In the genomic region with DNA sequence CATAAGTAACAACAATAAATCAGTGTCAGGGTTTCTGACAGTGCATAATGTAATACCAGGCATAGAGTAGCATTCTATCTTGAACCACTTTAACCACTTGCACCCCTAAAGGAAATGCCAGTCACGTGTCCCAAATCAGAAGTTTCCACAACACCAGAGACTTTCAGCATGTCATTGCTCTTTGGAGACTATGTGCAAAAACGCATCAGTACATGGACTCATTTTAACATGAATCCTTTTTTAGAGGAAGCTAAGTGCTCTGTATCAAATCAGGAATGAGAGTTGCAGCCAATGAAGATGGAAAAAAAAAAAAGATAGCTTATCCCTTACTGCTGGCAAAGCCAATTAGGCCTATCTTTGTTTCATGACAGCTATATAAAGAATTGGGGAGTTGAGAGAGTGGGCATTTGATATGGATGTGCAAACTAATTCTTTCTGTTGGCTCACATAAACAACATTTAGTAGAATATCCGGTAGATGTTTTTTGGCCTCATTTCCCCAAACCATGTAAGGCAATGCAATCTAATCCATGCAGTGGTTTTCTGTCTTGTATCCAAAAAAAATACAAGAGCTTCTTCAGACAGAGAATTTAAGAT, we compare ENCODE assay signal across 15 cellular contexts.
DNase-seq lines count a peak whose midpoint lies in the region; ATAC-seq and TF ChIP-seq lines count a peak whose summit lies in the region.
"Had no signal": no experiment of that assay in that cellular context is flagged by ENCODE, and none has a peak within 500 bp of the region (broad histone marks: within the 10 kb centered on the region; RNA-seq: fewer than 3 reads in every experiment).

No MANE protein-coding gene starts in this region.

- TF ChIP-seq CTCF in MCF 10A (IDR thresholded peaks at IDR 0.05; ENCODE audit: unreplicated experiment): no peak
- TF ChIP-seq CTCF in breast epithelium (IDR thresholded peaks at IDR 0.05): no peak
- TF ChIP-seq CTCF in astrocyte of the spinal cord (IDR thresholded peaks at IDR 0.05; ENCODE audit: low read depth, low read length): no peak
- TF ChIP-seq CTCF in heart left ventricle (IDR thresholded peaks at IDR 0.05): no peak
- no peak for TF ChIP-seq CTCF in stomach (IDR thresholded peaks at IDR 0.05)

- DNase-seq in MCF 10A (ENCODE audit: unreplicated experiment) (peak; percentile 50), breast epithelium (ENCODE audit: low spot score in 2 of 2) (no peak), astrocyte of the spinal cord (ENCODE audit: low read depth, low spot score) (peak; percentile 84), heart left ventricle (no peak), stomach (no peak), NCI-H69 (lab: John Stamatoyannopoulos, UW) (no peak), dermis blood vessel endothelial cell (no peak)
- DNase-seq: 8988T; activated CD4-positive, alpha-beta memory T cell treated with anti-CD3 and anti-CD28 coated beads, Interleukin-2, amount 10 ng/mL, durations not matched to agents 7 days and 5 days; CD8-positive, alpha-beta memory T cell; nephron progenitor cell; stimulated activated CD4-positive, alpha-beta T cell treated with anti-CD3 and anti-CD28 coated beads, Interleukin-4, amount 100 ng/mL, for 4 hours; upper lobe of right lung had no signal

- no peak for TF ChIP-seq POLR2A in breast epithelium (IDR thresholded peaks at IDR 0.05)
- TF ChIP-seq POLR2A in heart left ventricle (IDR thresholded peaks at IDR 0.05): no peak
- TF ChIP-seq POLR2A in stomach (IDR thresholded peaks at IDR 0.05): no peak

- H3K4me1 ChIP-seq in breast epithelium: no peaks in the 10 kb centered on the region
- peaks cover 0 to 33% (median 10%) of the 10 kb centered on the region in 12 donors for H3K4me1 ChIP-seq in heart left ventricle
- peaks cover 7 to 30% (median 16%) of the 10 kb centered on the region in 4 donors for H3K4me1 ChIP-seq in stomach
- H3K4me1 ChIP-seq: upper lobe of right lung had no signal

- in situ Hi-C loops in astrocyte of the spinal cord (cut with HindIII; ENCODE audit: low sequenced_read_pairs): no loop called here

- ATAC-seq in heart left ventricle: peak; percentile 73 to 92 (median 85)
- no peak for ATAC-seq in HG03039 (IDR thresholded peaks at IDR 0.05; ENCODE audit: unreplicated experiment)
- ATAC-seq: upper lobe of right lung had no signal

- intact Hi-C loops in MCF 10A (cut with micrococcal nuclease): no loop called here
- intact Hi-C loops in breast epithelium (cut with DNase I; ENCODE audit: low total_unique reads): loop anchor here (5.0 kb wide), 1 partner anchor 741 kb away; no protein-coding TSS in a partner anchor
- intact Hi-C loops in heart left ventricle (cut with DNase I): loop anchor here in 6 of 10 donors (2.0 to 10.0 kb wide), 4 partner anchors 70 to 351 kb away; a partner anchor contains a TSS
- intact Hi-C loops in stomach (cut with DNase I; ENCODE audit: low total_unique reads): no loop called here

- H3K27me3 Mint-ChIP-seq in MCF 10A (ENCODE audit: insufficient read depth, unreplicated experiment): no peaks in the 10 kb centered on the region

- peaks cover 6% of the 10 kb centered on the region for H3K36me3 Mint-ChIP-seq in MCF 10A (ENCODE audit: insufficient read depth, unreplicated experiment)
- H3K36me3 Mint-ChIP-seq: brain; CD8-positive, alpha-beta memory T cell had no signal

- no TSS peak for BruUV-seq in MCF 10A (replicated peaks; lab: Mats Ljungman, UMichigan)

- peak overlapping the region; percentile 49 for H3K27ac Mint-ChIP-seq in MCF 10A (ENCODE audit: low read depth, unreplicated experiment)
- H3K27ac Mint-ChIP-seq: activated CD4-positive, alpha-beta memory T cell treated with anti-CD3 and anti-CD28 coated beads, Interleukin-2, amount 10 ng/mL, durations not matched to agents 7 days and 5 days; CD8-positive, alpha-beta memory T cell; nephron progenitor cell had no signal

- CTCF ChIA-PET in MCF 10A (lab: Yijun Ruan, JAX): interaction anchor here (0.6 to 2.3 kb wide), 4 partner anchors 62 to 777 kb away, joined by 3 to 8 read pairs (median 5); no protein-coding TSS in a partner anchor

- no peak overlapping the region for H3K4me3 ChIP-seq in breast epithelium
- H3K4me3 ChIP-seq in astrocyte of the spinal cord (ENCODE audit: low read depth, low read length): no peak overlapping the region
- H3K4me3 ChIP-seq in heart left ventricle: no peak overlapping the region
- H3K4me3 ChIP-seq in stomach: no peak overlapping the region
- H3K4me3 ChIP-seq: upper lobe of right lung had no signal

- H3K27ac ChIP-seq in breast epithelium (no peak overlapping the region), heart left ventricle (peak overlapping the region in 9 of 12 donors; percentile 9 to 61 (median 54)), stomach (peak overlapping the region; percentile 31 to 63 (median 44))
- H3K27ac ChIP-seq: upper lobe of right lung had no signal

- H3K9me3 Mint-ChIP-seq in MCF 10A (ENCODE audit: unreplicated experiment): peaks cover 7% of the 10 kb centered on the region
- H3K9me3 Mint-ChIP-seq: activated CD4-positive, alpha-beta memory T cell treated with anti-CD3 and anti-CD28 coated beads, Interleukin-2, amount 10 ng/mL, durations not matched to agents 7 days and 5 days; CD8-positive, alpha-beta memory T cell had no signal

- WGBS in heart left ventricle, 4 donors: 12 to 21% (median 19%) methylated on average over 3 of the region's 3 CpGs
- 23 to 49% (median 28%) methylated on average over 3 of the region's 3 CpGs for WGBS in stomach, 5 donors

- no peak overlapping the region for H3K4me3 Mint-ChIP-seq in MCF 10A (ENCODE audit: unreplicated experiment)
- H3K4me3 Mint-ChIP-seq: activated CD4-positive, alpha-beta memory T cell treated with anti-CD3 and anti-CD28 coated beads, Interleukin-2, amount 10 ng/mL, durations not matched to agents 7 days and 5 days; brain; CD8-positive, alpha-beta memory T cell; nephron progenitor cell had no signal

- H3K4me1 Mint-ChIP-seq in MCF 10A (ENCODE audit: insufficient read depth, unreplicated experiment): peaks cover 21% of the 10 kb centered on the region
- H3K4me1 Mint-ChIP-seq: activated CD4-positive, alpha-beta memory T cell treated with anti-CD3 and anti-CD28 coated beads, Interleukin-2, amount 10 ng/mL, durations not matched to agents 7 days and 5 days; CD8-positive, alpha-beta memory T cell; nephron progenitor cell had no signal

- H3K9me3 ChIP-seq in breast epithelium (no peaks in the 10 kb centered on the region), heart left ventricle (peaks cover 0 to under 1% (median 0%) of the 10 kb centered on the region in 12 donors), stomach (no peaks in the 10 kb centered on the region)
- H3K9me3 ChIP-seq: upper lobe of right lung had no signal

- H3K36me3 ChIP-seq in breast epithelium (no peaks in the 10 kb centered on the region), heart left ventricle (no peaks in the 10 kb centered on the region), stomach (no peaks in the 10 kb centered on the region)
- H3K36me3 ChIP-seq: upper lobe of right lung had no signal

- no peak for TF ChIP-seq EP300 in stomach (IDR thresholded peaks at IDR 0.05)

- POLR2A ChIA-PET in MCF 10A (lab: Yijun Ruan, JAX): interaction anchor here (0.5 to 3.3 kb wide), 17 partner anchors 8 to 583 kb away, joined by 3 to 17 read pairs (median 4); no protein-coding TSS in a partner anchor

- H3K27me3 ChIP-seq in breast epithelium (no peaks in the 10 kb centered on the region), heart left ventricle (no peaks in the 10 kb centered on the region), stomach (no peaks in the 10 kb centered on the region)
- H3K27me3 ChIP-seq: upper lobe of right lung had no signal

Comparison
In these comparisons a context has a peak if more than half of its experiments do, and no peak if none do; other contexts are left out.
1. DNase-seq: peak in MCF 10A (single experiment) and astrocyte of the spinal cord (single experiment); none in breast epithelium (0 of 2), heart left ventricle (0 of 5), stomach (single experiment), NCI-H69 (single experiment) and dermis blood vessel endothelial cell (single experiment).
2. intact Hi-C loops: an anchor here in breast epithelium (5.0 kb wide) and heart left ventricle (2.0 to 10.0 kb wide); none called in MCF 10A and stomach.
3. H3K27ac ChIP-seq: peak in heart left ventricle (9 of 12) and stomach (5 of 5); none in breast epithelium (0 of 2).